Comparison of ENCODE assay signal across 8 cellular contexts in genomic region chr1:157580179-157580827, GRCh38. TPM values are rescaled to one million over a fixed set of nuclear protein-coding genes. Genes with fewer than 3 reads are reported as not detected.
A peak's percentile ranks its signal among the peaks of the same experiment; 100 is the strongest.
DNase-seq lines count a peak whose midpoint lies in the region; ATAC-seq, FAIRE-seq and TF ChIP-seq lines count a peak whose summit lies in the region.

No MANE protein-coding gene starts in this region.

- peak; percentile 1 for DNase-seq in stimulated activated CD8-positive, alpha-beta memory T cell treated with anti-CD3 and anti-CD28 coated beads, Interleukin-12 subunit alpha, Interleukin-12 subunit beta, amount 100 ng/mL, for 1 hour (ENCODE audit: low read depth)
- DNase-seq in stimulated activated CD8-positive, alpha-beta memory T cell treated with anti-CD3 and anti-CD28 coated beads, Interleukin-4, amount 100 ng/mL, for 48 hours: no peak
- peak; percentile 56 for DNase-seq in M059J (ENCODE audit: low read depth)
- DNase-seq in SHP77 (lab: John Stamatoyannopoulos, UW): peak; percentile 54 to 73
- DNase-seq in endothelial cell of umbilical vein (ENCODE audit: low read depth, low spot score): peak; percentile 70
- DNase-seq in naive B cell: peak; percentile 65

- H3K36me3 ChIP-seq in endothelial cell of umbilical vein (ENCODE audit: control insufficient read depth in 2 of 2, extremely low read depth in 1 of 2, insufficient read depth in 2 of 2, low read length in 2 of 2): no peaks in the 10 kb centered on the region

- H3K4me1 Mint-ChIP-seq in naive B cell: peaks cover 47 to 62% (median 50%) of the 10 kb centered on the region in 3 donors

- no TSS peak for BruUV-seq in endothelial cell of umbilical vein (replicated peaks; lab: Mats Ljungman, UMichigan)

- H3K27ac ChIP-seq in endothelial cell of umbilical vein (ENCODE audit: insufficient read depth, low read depth, low read length): no peak overlapping the region

- intact Hi-C loops in endothelial cell of umbilical vein (cut with micrococcal nuclease): loop anchor here (1.0 to 5.0 kb wide), 4 partner anchors 111 to 1492 kb away; no protein-coding TSS in a partner anchor

- peak overlapping the region in 3 of 6 donors; percentile 7 to 78 (median 62) for H3K27ac Mint-ChIP-seq in naive B cell

- peak; percentile 59 to 63 for TF ChIP-seq CTCF in endothelial cell of umbilical vein (IDR thresholded peaks at IDR 0.05; ENCODE audit: extremely low read depth in 1 of 2, insufficient read depth in 1 of 2, low read depth in 1 of 2, low read length in 2 of 2)

- H3K4me1 ChIP-seq in endothelial cell of umbilical vein (ENCODE audit: control insufficient read depth, extremely low read depth, insufficient read depth, low read length): no peaks in the 10 kb centered on the region

- ATAC-seq in naive B cell (ENCODE audit: low read depth in 2 of 2): peak; percentile 51 to 60
- ATAC-seq in HG02623 (IDR thresholded peaks at IDR 0.05; ENCODE audit: unreplicated experiment): no peak
- no peak for ATAC-seq in GM19324 (IDR thresholded peaks at IDR 0.05; ENCODE audit: low FRiP score, unreplicated experiment)

- no peak overlapping the region for H3K4me2 ChIP-seq in endothelial cell of umbilical vein (ENCODE audit: insufficient read depth, low read length)

- no peak overlapping the region for H3K9ac ChIP-seq in endothelial cell of umbilical vein (replicated peaks; ENCODE audit: extremely low read depth, insufficient read depth, low read length)

- H3K4me3 ChIP-seq in endothelial cell of umbilical vein (replicated peaks in 1 of 3; ENCODE audit: insufficient read depth in 1 of 3, low read depth in 1 of 3, low read length in 3 of 3): no peak overlapping the region

- dilution Hi-C loops in endothelial cell of umbilical vein (cut with MboI; ENCODE audit: extremely low pct_ligation_motif_present, low sequenced_read_pairs): no loop called here

- H3K27me3 Mint-ChIP-seq in naive B cell: no peaks in the 10 kb centered on the region

- no peaks in the 10 kb centered on the region for H3K36me3 Mint-ChIP-seq in naive B cell

- H3K79me2 ChIP-seq in endothelial cell of umbilical vein (ENCODE audit: control insufficient read depth, insufficient read depth, low read length): no peaks in the 10 kb centered on the region

- H3K9me3 Mint-ChIP-seq in naive B cell: peaks cover 0 to 8% (median 0%) of the 10 kb centered on the region in 7 donors

- H4K20me1 ChIP-seq in endothelial cell of umbilical vein (replicated peaks; ENCODE audit: control insufficient read depth, extremely low read depth, insufficient read depth, low read length): no peaks in the 10 kb centered on the region

- H3K27me3 ChIP-seq in endothelial cell of umbilical vein (ENCODE audit: control insufficient read depth in 2 of 2, insufficient read depth in 2 of 2, low read length in 2 of 2): peaks cover 0 to 2% of the 10 kb centered on the region in 2 experiments

- no peak overlapping the region for H2AFZ ChIP-seq in endothelial cell of umbilical vein (ENCODE audit: low read depth, low read length)

- H3K4me3 Mint-ChIP-seq in naive B cell: peak overlapping the region in 6 of 8 donors; percentile 33 to 66 (median 64)

- no peaks in the 10 kb centered on the region for H3K9me3 ChIP-seq in endothelial cell of umbilical vein (replicated peaks; ENCODE audit: control insufficient read depth, insufficient read depth, low read length)

- no peaks in the 10 kb centered on the region for H3K9me1 ChIP-seq in endothelial cell of umbilical vein (replicated peaks; ENCODE audit: control insufficient read depth, extremely low read depth, insufficient read depth, low read length)

- TF ChIP-seq POLR2A in endothelial cell of umbilical vein (IDR thresholded peaks at IDR 0.05; ENCODE audit: low read depth, low read length): no peak

- FAIRE-seq in endothelial cell of umbilical vein (lab: Jason Lieb, UNC): peak; percentile 70

- CTCF ChIA-PET in endothelial cell of umbilical vein (lab: Charles Lee): interaction anchor here (0.5 to 6.9 kb wide), 56 partner anchors 8 to 1419 kb away, joined by 3 to 311 read pairs (median 4); partner anchors contain the start of gene FCRL4

- POLR2A ChIA-PET in endothelial cell of umbilical vein (lab: Charles Lee): no interaction called here

TF ChIP-seq in endothelial cell of umbilical vein, 7 proteins besides CTCF, POLR2A, EP300 and RAD21:
- TF ChIP-seq POLR2AphosphoS5 (IDR thresholded peaks at IDR 0.05; ENCODE audit: insufficient read depth, low read depth, low read length) (no peak), MYC (IDR thresholded peaks at IDR 0.05; ENCODE audit: low read depth, low read length) (no peak), EZH2 (IDR thresholded peaks at IDR 0.05; ENCODE audit: borderline replicate concordance, low read depth, low read length, severe bottlenecking) (no peak), GATA2 (IDR thresholded peaks at IDR 0.05; ENCODE audit: insufficient read depth, insufficient read length, low read depth, low read length) (no peak), FOS (IDR thresholded peaks at IDR 0.05; ENCODE audit: borderline replicate concordance, insufficient read depth, low read length) (no peak), JUN (IDR thresholded peaks at IDR 0.05; ENCODE audit: borderline replicate concordance, insufficient read depth, insufficient read length, low read depth) (no peak)
- TF ChIP-seq, protein P1, sequence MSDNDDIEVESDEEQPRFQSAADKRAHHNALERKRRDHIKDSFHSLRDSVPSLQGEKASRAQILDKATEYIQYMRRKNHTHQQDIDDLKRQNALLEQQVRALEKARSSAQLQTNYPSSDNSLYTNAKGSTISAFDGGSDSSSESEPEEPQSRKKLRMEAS (IDR thresholded peaks at IDR 0.05; ENCODE audit: insufficient read depth, insufficient read length): no peak

RNA-seq across cellular contexts. Expression of gene FCRL4, which starts 17.6 kb away (rescaled TPM):
- total RNA-seq in M059J (2014; rRNA removed; shearing (Covaris generic)): not detected in 2 replicates
- not detected in 2 replicates for total RNA-seq in endothelial cell of umbilical vein
- polyA plus RNA-seq in endothelial cell of umbilical vein: not detected in 2 replicates
- not detected in 2 replicates for polyA plus RNA-seq in endothelial cell of umbilical vein (2011; cell fraction: cytosol; rRNA removed)
- not detected in 2 replicates for polyA plus RNA-seq in endothelial cell of umbilical vein (2011; cell fraction: nucleus; rRNA removed)
- polyA plus RNA-seq in endothelial cell of umbilical vein (2012): not detected in 2 replicates
- polyA minus RNA-seq in endothelial cell of umbilical vein: not detected in 2 replicates
- polyA minus RNA-seq in endothelial cell of umbilical vein (2011; cell fraction: cytosol; rRNA and poly(A)+ RNA removed): not detected
- not detected in 2 replicates for polyA minus RNA-seq in endothelial cell of umbilical vein (2011; cell fraction: nucleus; rRNA and poly(A)+ RNA removed)
- under 1 TPM in 3 of 6 donors, not detected in 3; 0.08 to 0.23 (median 0.09) TPM for polyA plus RNA-seq in naive B cell (ENCODE audit: low read depth in 6 of 6)

RNA-seq across cellular contexts. Expression of gene FCRL5, which starts 28.0 kb away (rescaled TPM):
- total RNA-seq in M059J (2014; rRNA removed; shearing (Covaris generic)): not detected in 2 replicates
- not detected in 2 replicates for total RNA-seq in endothelial cell of umbilical vein
- polyA plus RNA-seq in endothelial cell of umbilical vein (not detected in 2 replicates), naive B cell (ENCODE audit: low read depth in 6 of 6) (100 to 1,000 TPM in 2 of 6 donors, 10 to 100 TPM in 4; 31.3 to 138 (median 82.3) TPM)
- not detected in 2 replicates for polyA plus RNA-seq in endothelial cell of umbilical vein (2011; cell fraction: cytosol; rRNA removed)
- polyA plus RNA-seq in endothelial cell of umbilical vein (2011; cell fraction: nucleus; rRNA removed): not detected in 2 replicates
- not detected in 2 replicates for polyA plus RNA-seq in endothelial cell of umbilical vein (2012)
- not detected in 2 replicates for polyA minus RNA-seq in endothelial cell of umbilical vein
- polyA minus RNA-seq in endothelial cell of umbilical vein (2011; cell fraction: cytosol; rRNA and poly(A)+ RNA removed): not detected
- polyA minus RNA-seq in endothelial cell of umbilical vein (2011; cell fraction: nucleus; rRNA and poly(A)+ RNA removed): not detected in 2 replicates

Comparison
In these comparisons a context has a peak if more than half of its experiments do, and no peak if none do; other contexts are left out.
1. ATAC-seq: peak in naive B cell (2 of 2); none in HG02623 (single experiment) and GM19324 (single experiment).